Comparison of ENCODE assay signal across 1 cellular context in the genomic region with DNA sequence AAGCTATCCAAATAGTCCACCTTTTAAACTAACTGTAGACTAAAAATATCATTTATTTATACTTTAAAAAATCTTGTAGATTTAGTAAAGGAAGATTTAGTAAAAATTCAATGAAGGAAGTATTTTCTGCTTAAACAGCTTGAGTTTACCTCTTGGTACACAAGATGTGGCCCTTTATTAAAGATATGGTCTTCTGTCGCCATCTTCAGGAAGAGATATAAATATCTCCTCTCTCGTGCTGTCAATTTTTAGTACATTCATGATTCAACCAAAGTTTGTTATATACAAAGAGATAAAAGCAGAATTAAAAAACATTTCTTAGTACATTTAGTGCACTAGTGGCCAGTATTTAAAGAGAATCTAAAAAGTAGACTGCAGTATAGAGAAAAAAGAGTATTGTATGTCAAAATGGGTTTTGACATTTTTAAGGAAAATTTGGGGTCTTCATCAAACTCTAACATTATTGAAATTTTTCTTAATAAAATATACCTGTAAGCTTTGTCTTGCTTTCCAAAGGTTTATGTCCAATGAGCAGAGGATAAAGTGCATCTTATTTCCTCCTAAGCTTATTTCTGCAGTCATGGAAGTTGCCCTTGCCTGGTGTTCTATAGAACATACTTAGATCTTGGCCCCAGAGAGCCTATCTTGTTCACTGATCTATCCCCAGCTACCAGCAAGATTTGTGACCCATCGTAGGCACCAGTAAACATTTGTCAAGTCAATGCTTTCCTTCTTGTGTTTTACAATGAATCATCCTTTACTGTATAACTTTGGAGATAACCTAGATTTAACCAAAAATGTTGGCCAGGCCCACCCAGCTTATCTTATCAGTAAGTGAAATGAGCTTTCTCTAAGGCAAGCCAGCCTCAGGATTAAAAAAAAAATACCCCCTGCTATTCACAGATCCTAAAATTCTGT.
TF ChIP-seq lines count a peak whose summit lies in the region.

No MANE protein-coding gene starts in this region.

TF ChIP-seq in HEK293, 187 proteins besides CTCF, POLR2A, EP300 and RAD21 (continued from another document):
- TF ChIP-seq ZNF658 (tag by site-specific recombination; IDR thresholded peaks at IDR 0.05): no peak
- TF ChIP-seq ZFP3 (tag by site-specific recombination; IDR thresholded peaks at IDR 0.05; ENCODE audit: low read depth): no peak
- no peak for TF ChIP-seq OVOL3 (tag by site-specific recombination; IDR thresholded peaks at IDR 0.05)
TF ChIP-seq in HEK293: peak in this region for 1.
